ENCODE assay signal across 2 cellular contexts in genomic region chr17:69168642-69169041, GRCh38. TPM values are rescaled to one million over a fixed set of nuclear protein-coding genes. Genes with fewer than 3 reads are reported as not detected.
"Had no signal": no experiment of that assay in that cellular context is flagged by ENCODE, and none has a peak within 500 bp of the region (broad histone marks: within the 10 kb centered on the region; RNA-seq: fewer than 3 reads in every experiment).

No MANE protein-coding gene starts in this region.

RNA-seq across cellular contexts. Expression of gene ABCA6, which starts 26.9 kb away (rescaled TPM):
- total RNA-seq: M059J had no signal

RNA-seq across cellular contexts. Expression of gene ABCA10, which starts 60.0 kb away (rescaled TPM):
- total RNA-seq: LHCN-M2, M059J had no signal
